ENCODE assay signal across 11 cellular contexts in genomic region chr5:95900383-95900958, GRCh38.
A peak's percentile ranks its signal among the peaks of the same experiment; 100 is the strongest.
DNase-seq lines count a peak whose midpoint lies in the region; ATAC-seq and TF ChIP-seq lines count a peak whose summit lies in the region.
"Had no signal": no experiment of that assay in that cellular context is flagged by ENCODE, and none has a peak within 500 bp of the region (broad histone marks: within the 10 kb centered on the region; RNA-seq: fewer than 3 reads in every experiment).

No MANE protein-coding gene starts in this region.

- ATAC-seq in natural killer cell treated with Interleukin-12 subunit alpha and Interleukin-12 subunit beta and Interleukin-15 and Interleukin-18, amount 100 ng/mL, for 72 hours, result no peak

- no peaks in the 10 kb centered on the region for H3K27me3 ChIP-seq in adrenal gland
- no peaks in the 10 kb centered on the region for H3K27me3 ChIP-seq in left ventricle myocardium inferior (ENCODE audit: low read depth)
- no peaks in the 10 kb centered on the region for H3K27me3 ChIP-seq in thyroid gland

- H3K4me1 ChIP-seq in adrenal gland (replicated peaks in 1 of 2) (no peaks in the 10 kb centered on the region), left ventricle myocardium inferior (peaks cover 43% of the 10 kb centered on the region), thyroid gland (no peaks in the 10 kb centered on the region)

- no peaks in the 10 kb centered on the region for H3K27me3 Mint-ChIP-seq in natural killer cell treated with Interleukin-12 subunit alpha and Interleukin-12 subunit beta and Interleukin-15 and Interleukin-18, amount 100 ng/mL, for 72 hours

- peaks cover 46% of the 10 kb centered on the region for H3K36me3 Mint-ChIP-seq in natural killer cell treated with Interleukin-12 subunit alpha and Interleukin-12 subunit beta and Interleukin-15 and Interleukin-18, amount 100 ng/mL, for 72 hours

- H3K4me3 ChIP-seq in adrenal gland (no peak overlapping the region), left ventricle myocardium inferior (no peak overlapping the region), thyroid gland (replicated peaks in 1 of 3) (no peak overlapping the region)
- H3K4me3 ChIP-seq: A549, HAP-1, SK-N-MC had no signal

- H3K4me1 Mint-ChIP-seq in natural killer cell treated with Interleukin-12 subunit alpha and Interleukin-12 subunit beta and Interleukin-15 and Interleukin-18, amount 100 ng/mL, for 72 hours (ENCODE audit: low read depth in 2 of 2), result peaks cover 21 to 23% of the 10 kb centered on the region in 2 donors

- peaks cover 3% of the 10 kb centered on the region for H3K9me3 Mint-ChIP-seq in natural killer cell treated with Interleukin-12 subunit alpha and Interleukin-12 subunit beta and Interleukin-15 and Interleukin-18, amount 100 ng/mL, for 72 hours

- H3K27ac Mint-ChIP-seq in natural killer cell treated with Interleukin-12 subunit alpha and Interleukin-12 subunit beta and Interleukin-15 and Interleukin-18, amount 100 ng/mL, for 72 hours, result no peak overlapping the region

- no peaks in the 10 kb centered on the region for H3K36me3 ChIP-seq in adrenal gland (replicated peaks in 1 of 2)
- H3K36me3 ChIP-seq in left ventricle myocardium inferior, result peaks cover 11% of the 10 kb centered on the region
- peaks cover 0 to 13% of the 10 kb centered on the region in 2 donors for H3K36me3 ChIP-seq in thyroid gland
- H3K36me3 ChIP-seq: HAP-1 had no signal

- WGBS in adrenal gland, 4 donors, result 66 to 87% (median 74%) methylated on average over 4 of the region's 4 CpGs
- 52 to 61% methylated on average over 4 of the region's 4 CpGs for WGBS in thyroid gland, 2 donors

- H3K9me3 ChIP-seq in adrenal gland (replicated peaks in 1 of 3) (no peaks in the 10 kb centered on the region), left ventricle myocardium inferior (replicated peaks) (no peaks in the 10 kb centered on the region), thyroid gland (no peaks in the 10 kb centered on the region)
- H3K9me3 ChIP-seq: A549, HAP-1 had no signal

- no peak for TF ChIP-seq CTCF in adrenal gland (IDR thresholded peaks at IDR 0.05)
- no peak for TF ChIP-seq CTCF in left ventricle myocardium inferior (IDR thresholded peaks at IDR 0.05; ENCODE audit: borderline replicate concordance)
- no peak for TF ChIP-seq CTCF in thyroid gland (IDR thresholded peaks at IDR 0.05)

- DNase-seq in NCI-H2081 (lab: John Stamatoyannopoulos, UW), result peak; percentile 8 to 33
- no peak for DNase-seq in NCI-H2081 treated with DMSO at 0.1 percent for 48 hours (lab: John Stamatoyannopoulos, UW)
- DNase-seq in adrenal gland, result peak in 6 of 7 donors; percentile 29 to 65 (median 39)
- no peak for DNase-seq in left ventricle myocardium inferior
- DNase-seq in thyroid gland, result peak; percentile 54 to 57
- DNase-seq in COLO668 (lab: John Stamatoyannopoulos, UW; ENCODE audit: unreplicated experiment), result no peak
- DNase-seq in HPDE6-E6E7 (ENCODE audit: extremely low spot score), result no peak
- no peak for DNase-seq in natural killer cell treated with Interleukin-12 subunit alpha and Interleukin-12 subunit beta and Interleukin-15 and Interleukin-18, amount 100 ng/mL, for 72 hours (ENCODE audit: low spot score)

- H3K27ac ChIP-seq in adrenal gland (no peak overlapping the region), left ventricle myocardium inferior (replicated peaks) (peak overlapping the region; percentile 67), thyroid gland (no peak overlapping the region)
- H3K27ac ChIP-seq: A549, SK-N-MC had no signal

- TF ChIP-seq POLR2A in adrenal gland (IDR thresholded peaks at IDR 0.05), result no peak
- no peak for TF ChIP-seq POLR2A in thyroid gland (IDR thresholded peaks at IDR 0.05)

- no peak overlapping the region for H3K4me3 Mint-ChIP-seq in natural killer cell treated with Interleukin-12 subunit alpha and Interleukin-12 subunit beta and Interleukin-15 and Interleukin-18, amount 100 ng/mL, for 72 hours

- intact Hi-C loops in adrenal gland (cut with DNase I), result no loop called here
- intact Hi-C loops in left ventricle myocardium inferior (cut with micrococcal nuclease), result no loop called here
- intact Hi-C loops in thyroid gland (cut with DNase I), result no loop called here

Comparison
In these comparisons a context has a peak if more than half of its experiments do, and no peak if none do; other contexts are left out.
1. DNase-seq: peak in NCI-H2081 (2 of 2), adrenal gland (6 of 7) and thyroid gland (2 of 2); none in NCI-H2081 treated with DMSO at 0.1 percent for 48 hours (single experiment), left ventricle myocardium inferior (single experiment), COLO668 (single experiment), HPDE6-E6E7 (single experiment) and natural killer cell treated with Interleukin-12 subunit alpha and Interleukin-12 subunit beta and Interleukin-15 and Interleukin-18, amount 100 ng/mL, for 72 hours (single experiment).